In the genomic region with DNA sequence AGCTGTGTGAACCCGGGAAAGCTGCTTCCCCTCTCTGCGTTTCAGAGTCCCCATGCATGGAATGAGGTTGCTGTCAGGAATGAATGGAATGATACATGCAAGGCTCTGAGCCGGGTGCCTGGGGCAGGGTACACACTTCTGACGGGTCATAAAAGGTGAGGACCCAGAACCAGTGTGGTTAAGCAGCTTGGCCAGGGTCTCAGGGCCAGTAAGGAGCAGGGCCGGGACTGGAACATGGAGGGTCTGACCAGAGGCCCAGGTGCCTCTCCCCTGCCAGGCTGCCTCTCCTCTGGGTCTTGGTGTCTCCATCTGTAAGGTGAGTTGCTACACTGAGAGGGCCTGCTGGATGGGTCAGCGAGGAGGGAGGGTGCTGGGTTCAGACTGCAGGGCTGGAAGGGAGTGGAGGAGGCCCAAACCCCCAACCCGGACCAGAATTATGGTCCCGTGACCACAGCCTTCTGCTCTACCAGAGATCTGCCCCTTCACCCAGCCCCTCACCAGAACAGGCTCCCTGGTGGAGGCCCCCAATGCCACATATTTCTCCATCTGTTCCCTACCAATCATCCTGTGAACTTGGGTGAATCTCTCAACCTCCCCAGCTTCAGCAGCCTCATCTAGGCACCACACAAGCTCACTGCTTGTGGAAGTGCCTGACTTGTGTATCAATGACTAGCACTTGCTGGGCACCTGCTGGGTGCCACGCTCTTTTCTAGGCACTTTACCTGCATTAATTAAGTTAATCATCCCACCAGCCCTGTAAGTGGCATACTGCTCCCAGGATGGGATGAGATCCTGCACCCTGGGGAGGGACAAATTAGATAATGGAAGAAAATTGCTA, we compare ENCODE assay signal across 14 cellular contexts. TPM values are rescaled to one million over a fixed set of nuclear protein-coding genes. Genes with fewer than 3 reads are reported as not detected.
DNase-seq lines count a peak whose midpoint lies in the region; ATAC-seq and TF ChIP-seq lines count a peak whose summit lies in the region.
"Had no signal": no experiment of that assay in that cellular context is flagged by ENCODE, and none has a peak within 500 bp of the region (broad histone marks: within the 10 kb centered on the region; RNA-seq: fewer than 3 reads in every experiment).

No MANE protein-coding gene starts in this region.

- no peak for TF ChIP-seq RAD21 in SK-N-SH (IDR thresholded peaks at IDR 0.05; ENCODE audit: low read length)

- DNase-seq in SK-N-SH: no peak
- DNase-seq in activated CD4-positive, alpha-beta memory T cell treated with anti-CD3 and anti-CD28 coated beads, Interleukin-2, amount 10 ng/mL, durations not matched to agents 7 days and 5 days: peak; percentile 8
- peak; percentile 35 for DNase-seq in iPS-NIHi7 (ENCODE audit: extremely low spot score)
- peak; percentile 9 for DNase-seq in stomach
- DNase-seq in NCI-H1930 (lab: John Stamatoyannopoulos, UW): no peak
- no peak for DNase-seq in NCI-H2029 (lab: John Stamatoyannopoulos, UW)
- DNase-seq: NCI-H1092, NCI-H526 had no signal

- no peaks in the 10 kb centered on the region for H3F3A ChIP-seq in SK-N-SH (replicated peaks; ENCODE audit: insufficient read depth)

- WGBS in SK-N-SH (ENCODE audit: low lambda C conversion rate): 68% methylated on average over 8 of the region's 9 CpGs
- 77 to 84% (median 82%) methylated on average over 9 of the region's 9 CpGs for WGBS in stomach, 5 donors

- H3K9me2 ChIP-seq in SK-N-SH: no peaks in the 10 kb centered on the region

- CTCF ChIA-PET in SK-N-SH (lab: Yijun Ruan, JAX): interaction anchor here (1.5 to 7.1 kb wide), 4 partner anchors 15 to 65 kb away, joined by 4 to 38 read pairs (median 6); no protein-coding TSS in a partner anchor
- CTCF ChIA-PET in activated CD4-positive, alpha-beta memory T cell treated with anti-CD3 and anti-CD28 coated beads, Interleukin-2, amount 10 ng/mL, durations not matched to agents 7 days and 5 days (lab: Charles Lee): interaction anchor here (1.2 kb wide), 1 partner anchor 66 kb away, joined by 5 read pairs; no protein-coding TSS in a partner anchor

- H3K9me3 Mint-ChIP-seq in activated CD4-positive, alpha-beta memory T cell treated with anti-CD3 and anti-CD28 coated beads, Interleukin-2, amount 10 ng/mL, durations not matched to agents 7 days and 5 days: no peaks in the 10 kb centered on the region

- H3K4me3 ChIP-seq in SK-N-SH (ENCODE audit: low read depth in 2 of 2, low read length in 1 of 2) (no peak overlapping the region), stomach (no peak overlapping the region)
- H3K4me3 ChIP-seq: body of pancreas, smooth muscle cell, thoracic aorta had no signal

- no peaks in the 10 kb centered on the region for H3K79me2 ChIP-seq in SK-N-SH (ENCODE audit: insufficient read depth)

- no peak overlapping the region for H3K4me2 ChIP-seq in SK-N-SH
- H3K4me2 ChIP-seq: smooth muscle cell had no signal

- TF ChIP-seq CTCF in SK-N-SH (IDR thresholded peaks at IDR 0.05) (no peak), stomach (IDR thresholded peaks at IDR 0.05) (no peak)

- ATAC-seq in SK-N-SH treated with all-trans-retinoic acid at 6 μM for 48 hours (peak; percentile 47; the same call in 1 of the 3 replicates), HG03457 (IDR thresholded peaks at IDR 0.05; ENCODE audit: unreplicated experiment) (no peak)
- ATAC-seq: body of pancreas, Right ventricle myocardium inferior had no signal

- H3K27ac ChIP-seq in SK-N-SH (ENCODE audit: low read depth in 2 of 2, low read length in 1 of 2) (no peak overlapping the region), stomach (no peak overlapping the region)
- H3K27ac ChIP-seq: body of pancreas, thoracic aorta had no signal

- no peaks in the 10 kb centered on the region for H3K36me3 ChIP-seq in SK-N-SH (replicated peaks in 1 of 2; ENCODE audit: control insufficient read depth in 1 of 2, insufficient read depth in 2 of 2, low read length in 1 of 2)
- no peaks in the 10 kb centered on the region for H3K36me3 ChIP-seq in stomach
- H3K36me3 ChIP-seq: thoracic aorta had no signal

- H3K36me3 Mint-ChIP-seq in activated CD4-positive, alpha-beta memory T cell treated with anti-CD3 and anti-CD28 coated beads, Interleukin-2, amount 10 ng/mL, durations not matched to agents 7 days and 5 days (ENCODE audit: low read depth): peaks cover 9% of the 10 kb centered on the region

- peaks cover 2% of the 10 kb centered on the region for H3K27me3 Mint-ChIP-seq in activated CD4-positive, alpha-beta memory T cell treated with anti-CD3 and anti-CD28 coated beads, Interleukin-2, amount 10 ng/mL, durations not matched to agents 7 days and 5 days

- H3K27me3 ChIP-seq in SK-N-SH (ENCODE audit: insufficient read depth) (no peaks in the 10 kb centered on the region), stomach (peaks cover 0 to 20% (median 0%) of the 10 kb centered on the region in 3 donors)
- H3K27me3 ChIP-seq: body of pancreas had no signal

- no peaks in the 10 kb centered on the region for H4K20me1 ChIP-seq in SK-N-SH (ENCODE audit: insufficient read depth)

- no peaks in the 10 kb centered on the region for H3K4me1 Mint-ChIP-seq in activated CD4-positive, alpha-beta memory T cell treated with anti-CD3 and anti-CD28 coated beads, Interleukin-2, amount 10 ng/mL, durations not matched to agents 7 days and 5 days

- POLR2A ChIA-PET in SK-N-SH (lab: Yijun Ruan, JAX): no interaction called here
- POLR2A ChIA-PET in activated CD4-positive, alpha-beta memory T cell treated with anti-CD3 and anti-CD28 coated beads, Interleukin-2, amount 10 ng/mL, durations not matched to agents 7 days and 5 days (lab: Charles Lee): interaction anchor here (0.6 to 1.0 kb wide), 2 partner anchors 9 to 502 kb away, joined by 3 read pairs; no protein-coding TSS in a partner anchor

- no peak overlapping the region for H3K4me3 Mint-ChIP-seq in activated CD4-positive, alpha-beta memory T cell treated with anti-CD3 and anti-CD28 coated beads, Interleukin-2, amount 10 ng/mL, durations not matched to agents 7 days and 5 days

- H3K9me3 ChIP-seq in SK-N-SH: no peaks in the 10 kb centered on the region
- no peaks in the 10 kb centered on the region for H3K9me3 ChIP-seq in stomach
- H3K9me3 ChIP-seq: body of pancreas, thoracic aorta had no signal

- no peak for TF ChIP-seq POLR2A in stomach (IDR thresholded peaks at IDR 0.05)

- H3K4me1 ChIP-seq in SK-N-SH (ENCODE audit: control insufficient read depth in 1 of 2, insufficient read depth in 2 of 2, low read depth in 1 of 2, low read length in 1 of 2) (peaks cover 0 to 18% of the 10 kb centered on the region in 2 experiments; a peak in 1 of 4 replicates), stomach (no peaks in the 10 kb centered on the region)
- H3K4me1 ChIP-seq: body of pancreas had no signal

- intact Hi-C loops in stomach (cut with DNase I; ENCODE audit: low total_unique reads): no loop called here

- no peak overlapping the region for H3K27ac Mint-ChIP-seq in activated CD4-positive, alpha-beta memory T cell treated with anti-CD3 and anti-CD28 coated beads, Interleukin-2, amount 10 ng/mL, durations not matched to agents 7 days and 5 days

- TF ChIP-seq EP300 in SK-N-SH (IDR thresholded peaks at IDR 0.05; ENCODE audit: borderline replicate concordance in 1 of 2, low read depth in 1 of 2, low read length in 1 of 2): no peak
- no peak for TF ChIP-seq EP300 in stomach (IDR thresholded peaks at IDR 0.05)

- H3K9ac ChIP-seq in SK-N-SH: no peak overlapping the region

- H2AFZ ChIP-seq in SK-N-SH (ENCODE audit: low read depth): no peak overlapping the region

TF ChIP-seq in SK-N-SH treated with all-trans-retinoic acid at 6 μM for 48 hours, 23 proteins besides CTCF, POLR2A, EP300 and RAD21 (continues in another document):
- TF ChIP-seq, protein P1, sequence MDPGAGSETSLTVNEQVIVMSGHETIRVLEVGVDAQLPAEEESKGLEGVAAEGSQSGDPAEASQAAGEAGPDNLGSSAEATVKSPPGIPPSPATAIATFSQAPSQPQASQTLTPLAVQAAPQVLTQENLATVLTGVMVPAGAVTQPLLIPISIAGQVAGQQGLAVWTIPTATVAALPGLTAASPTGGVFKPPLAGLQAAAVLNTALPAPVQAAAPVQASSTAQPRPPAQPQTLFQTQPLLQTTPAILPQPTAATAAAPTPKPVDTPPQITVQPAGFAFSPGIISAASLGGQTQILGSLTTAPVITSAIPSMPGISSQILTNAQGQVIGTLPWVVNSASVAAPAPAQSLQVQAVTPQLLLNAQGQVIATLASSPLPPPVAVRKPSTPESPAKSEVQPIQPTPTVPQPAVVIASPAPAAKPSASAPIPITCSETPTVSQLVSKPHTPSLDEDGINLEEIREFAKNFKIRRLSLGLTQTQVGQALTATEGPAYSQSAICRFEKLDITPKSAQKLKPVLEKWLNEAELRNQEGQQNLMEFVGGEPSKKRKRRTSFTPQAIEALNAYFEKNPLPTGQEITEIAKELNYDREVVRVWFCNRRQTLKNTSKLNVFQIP (CRISPR knock-in tag; IDR thresholded peaks at IDR 0.05; ENCODE audit: borderline replicate concordance, low read depth): no peak

TF ChIP-seq in SK-N-SH, 30 proteins besides CTCF, POLR2A, EP300 and RAD21 (continues in another document):
- TF ChIP-seq SIN3A (IDR thresholded peaks at IDR 0.05; ENCODE audit: borderline replicate concordance, low read depth, low read length) (no peak), CHD2 (IDR thresholded peaks at IDR 0.05; ENCODE audit: low read length, partially characterized antibody) (no peak), YY1 (IDR thresholded peaks at IDR 0.05; ENCODE audit: low read depth) (no peak), ELF1 (IDR thresholded peaks at IDR 0.05) (no peak)

RNA-seq across cellular contexts. Expression of a gene that starts 16.2 kb away (rescaled TPM):
- polyA plus RNA-seq in SK-N-SH (2012; rRNA removed): 19.9 and 24.9 TPM in 2 replicates
- 9.2 and 17.3 TPM in 2 replicates for polyA plus RNA-seq in SK-N-SH (2012; cell fraction: cytosol; rRNA removed)
- polyA plus RNA-seq in SK-N-SH (2012; cell fraction: nucleus; rRNA removed): 55.4 and 62.4 TPM in 2 replicates
- total RNA-seq in activated CD4-positive, alpha-beta memory T cell treated with anti-CD3 and anti-CD28 coated beads, Interleukin-2, amount 10 ng/mL, durations not matched to agents 7 days and 5 days: 10 to 100 TPM; 51.5 to 52.7 TPM
- 10 to 100 TPM in 1 of 5 donors, 1 to 10 TPM in 3, under 1 TPM in 1; 0.58 to 26.8 (median 3.5) TPM for total RNA-seq in stomach
- polyA plus RNA-seq in stomach: 1 to 10 TPM in 2 of 3 donors, under 1 TPM in 1; 0.81 to 2.9 (median 1.1) TPM

Comparison
In these comparisons a context has a peak if more than half of its experiments do, and no peak if none do; other contexts are left out.
1. DNase-seq: peak in activated CD4-positive, alpha-beta memory T cell treated with anti-CD3 and anti-CD28 coated beads, Interleukin-2, amount 10 ng/mL, durations not matched to agents 7 days and 5 days (single experiment), iPS-NIHi7 (single experiment) and stomach (single experiment); none in SK-N-SH (single experiment), NCI-H1930 (0 of 2) and NCI-H2029 (single experiment).